ENCODE assay signal across 1 cellular context in genomic region chr14:93951798-93952540, GRCh38.
TF ChIP-seq lines count a peak whose summit lies in the region.

No MANE protein-coding gene starts in this region.

TF ChIP-seq in HepG2, 621 proteins besides CTCF, POLR2A, EP300 and RAD21:
- TF ChIP-seq ZNF629 (CRISPR knock-in tag; conservative IDR thresholded peaks at IDR 0.05) (peak; percentile 63), DNMT1 (CRISPR knock-in tag; IDR thresholded peaks at IDR 0.05) (no peak), ZFYVE20 (CRISPR knock-in tag; IDR thresholded peaks at IDR 0.05; ENCODE audit: borderline replicate concordance, low read depth) (no peak)
TF ChIP-seq in HepG2: peak in this region for 1.
